In genomic region chrX:6917666-6918065, GRCh38 we compare ENCODE assay signal across 1 cellular context.
TF ChIP-seq lines count a peak whose summit lies in the region.

No MANE protein-coding gene starts in this region.

TF ChIP-seq in WTC11, 78 proteins besides CTCF, POLR2A, EP300 and RAD21 (continued from another document):
- TF ChIP-seq ATF6 (CRISPR knock-in tag; IDR thresholded peaks at IDR 0.05) (no peak), KAT7 (CRISPR knock-in tag; IDR thresholded peaks at IDR 0.05; ENCODE audit: borderline replicate concordance) (no peak), USF1 (CRISPR knock-in tag; IDR thresholded peaks at IDR 0.05) (no peak), PREB (CRISPR knock-in tag; IDR thresholded peaks at IDR 0.05; ENCODE audit: borderline replicate concordance) (no peak), SMAD4 (CRISPR knock-in tag; IDR thresholded peaks at IDR 0.05) (no peak), NR3C1 (CRISPR knock-in tag; conservative IDR thresholded peaks at IDR 0.05; ENCODE audit: low read depth) (no peak), MYBL2 (CRISPR knock-in tag; IDR thresholded peaks at IDR 0.05) (no peak), CBFB (CRISPR knock-in tag; IDR thresholded peaks at IDR 0.05; ENCODE audit: low read depth) (no peak), HMGA2 (CRISPR knock-in tag; IDR thresholded peaks at IDR 0.05) (no peak), GABPB1 (CRISPR knock-in tag; IDR thresholded peaks at IDR 0.05) (no peak), ZBTB43 (CRISPR knock-in tag; IDR thresholded peaks at IDR 0.05) (no peak)
